ENCODE assay signal across 8 cellular contexts in genomic region chr2:100580474-100581264, GRCh38. TPM values are rescaled to one million over a fixed set of nuclear protein-coding genes. Genes with fewer than 3 reads are reported as not detected.
DNase-seq lines count a peak whose midpoint lies in the region; ATAC-seq, FAIRE-seq and TF ChIP-seq lines count a peak whose summit lies in the region.

No MANE protein-coding gene starts in this region.

- in situ Hi-C loops in HepG2 (cut with HindIII; ENCODE audit: extremely low pct_ligation_motif_present, low pct_unique_long_range_greater_than_20kb) = loop anchor here (25.0 kb wide), 1 partner anchor 582 kb away; the partner anchor contains the start of gene TBC1D8

- H3K27ac ChIP-seq in left ventricle myocardium inferior (replicated peaks) (no peak overlapping the region), HepG2 (ENCODE audit: extremely low read length, insufficient read depth, low read length) (no peak overlapping the region), endodermal cell (ENCODE audit: low read depth, low read length) (no peak overlapping the region)

- no peaks in the 10 kb centered on the region for H4K20me1 ChIP-seq in HepG2 (ENCODE audit: insufficient read depth, low read length)

- ATAC-seq in Right ventricle myocardium superior (ENCODE audit: poor library complexity) (peak; percentile 39), HG03575 (IDR thresholded peaks at IDR 0.05; ENCODE audit: extremely low read depth, insufficient number of reproducible peaks, low FRiP score, unreplicated experiment) (peak; percentile 31), HepG2 (peak; percentile 43)

- H3K4me1 ChIP-seq in left ventricle myocardium inferior (no peaks in the 10 kb centered on the region), HepG2 (ENCODE audit: insufficient read depth, low read length) (no peaks in the 10 kb centered on the region), endodermal cell (ENCODE audit: control insufficient read depth, insufficient read depth, low read length) (no peaks in the 10 kb centered on the region)

- H3K9me3 ChIP-seq in left ventricle myocardium inferior (replicated peaks) (no peaks in the 10 kb centered on the region), HepG2 (ENCODE audit: low read length) (no peaks in the 10 kb centered on the region), endodermal cell (ENCODE audit: control insufficient read depth, low read length) (no peaks in the 10 kb centered on the region)

- H3K9ac ChIP-seq in HepG2 (ENCODE audit: insufficient read depth, low read depth, low read length) (no peak overlapping the region), endodermal cell (ENCODE audit: extremely low read depth, low read length, poor library complexity, severe bottlenecking) (no peak overlapping the region)

- H3K9me3 Mint-ChIP-seq in endodermal cell = no peaks in the 10 kb centered on the region

- 67% methylated on average over 12 of the region's 13 CpGs for WGBS in HepG2 (ENCODE audit: low lambda C conversion rate)
- WGBS in endodermal cell (ENCODE audit: insufficient coverage in 1 of 2, insufficient read length in 1 of 2), 2 experiments = 91 to 99% methylated on average over 9 to 13 of the region's 13 CpGs

- POLR2A ChIA-PET in HepG2 (lab: Yijun Ruan, JAX) = no interaction called here

- TF ChIP-seq EP300 in HepG2 (IDR thresholded peaks at IDR 0.05; ENCODE audit: low read depth in 2 of 2, low read length in 2 of 2) (no peak), HepG2 (CRISPR knock-in tag; IDR thresholded peaks at IDR 0.05; ENCODE audit: borderline replicate concordance) (no peak)

- no peak for FAIRE-seq in HepG2 (lab: Jason Lieb, UNC)

- H3K36me3 ChIP-seq in left ventricle myocardium inferior (peaks cover 16% of the 10 kb centered on the region), HepG2 (replicated peaks in 1 of 2; ENCODE audit: control insufficient read depth in 1 of 2, insufficient read depth in 2 of 2, low read length in 2 of 2) (peaks cover 1 to 4% of the 10 kb centered on the region in 2 experiments; a peak in 2 of 5 replicates), endodermal cell (ENCODE audit: control insufficient read depth, insufficient read depth, low read length) (peaks cover 13% of the 10 kb centered on the region)

- TF ChIP-seq RAD21 in HepG2 (CRISPR knock-in tag; IDR thresholded peaks at IDR 0.05) = no peak

- peaks cover 20% of the 10 kb centered on the region for H3K36me3 Mint-ChIP-seq in endodermal cell (ENCODE audit: low read depth)

- BruUV-seq in HepG2 (replicated peaks; lab: Mats Ljungman, UMichigan) = no TSS peak

- H3K4me2 ChIP-seq in HepG2 (ENCODE audit: low read depth, low read length) = no peak overlapping the region

- H3K4me3 ChIP-seq in left ventricle myocardium inferior = no peak overlapping the region
- no peak overlapping the region for H3K4me3 ChIP-seq in HepG2 (replicated peaks in 1 of 3; ENCODE audit: insufficient read depth in 1 of 3, low read depth in 2 of 3, low read length in 3 of 3)
- no peak overlapping the region for H3K4me3 ChIP-seq in endodermal cell (ENCODE audit: low read length)

- H3K27me3 Mint-ChIP-seq in endodermal cell (ENCODE audit: insufficient read depth) = no peaks in the 10 kb centered on the region

- no peaks in the 10 kb centered on the region for H3K79me2 ChIP-seq in HepG2 (ENCODE audit: insufficient read depth, low read length)

- H3K4me3 Mint-ChIP-seq in endodermal cell = no peak overlapping the region

- intact Hi-C loops in Right ventricle myocardium superior (cut with DNase I) (no loop called here), left ventricle myocardium inferior (cut with micrococcal nuclease) (no loop called here), HepG2 (cut with micrococcal nuclease; ENCODE audit: unreplicated experiment) (no loop called here)

- DNase-seq in Right ventricle myocardium superior (no peak), left ventricle myocardium inferior (no peak), HepG2 (ENCODE audit: low spot score) (no peak), GOT3 (lab: John Stamatoyannopoulos, UW) (no peak), endodermal cell (no peak), kidney glomerular epithelial cell (lab: John Stamatoyannopoulos, UW) (no peak)
- peak; percentile 11 to 20 (median 19) for DNase-seq in activated CD8-positive, alpha-beta memory T cell treated with anti-CD3 and anti-CD28 coated beads for 48 hours (ENCODE audit: low read depth in 2 of 3, low spot score in 2 of 3)

- TF ChIP-seq CTCF in left ventricle myocardium inferior (IDR thresholded peaks at IDR 0.05; ENCODE audit: borderline replicate concordance) (no peak), HepG2 (CRISPR knock-in tag; IDR thresholded peaks at IDR 0.05) (no peak), endodermal cell (conservative IDR thresholded peaks at IDR 0.05) (no peak)

- H3K27me3 ChIP-seq in left ventricle myocardium inferior (ENCODE audit: low read depth) = no peaks in the 10 kb centered on the region
- H3K27me3 ChIP-seq in HepG2 (ENCODE audit: control insufficient read depth in 1 of 2, insufficient read depth in 2 of 2, low read length in 2 of 2) = no peaks in the 10 kb centered on the region
- no peaks in the 10 kb centered on the region for H3K27me3 ChIP-seq in endodermal cell (ENCODE audit: control insufficient read depth, insufficient read depth, low read length, poor library complexity, severe bottlenecking)

- H3K27ac Mint-ChIP-seq in endodermal cell = no peak overlapping the region

- no peak for TF ChIP-seq POLR2A in HepG2 (IDR thresholded peaks at IDR 0.05; ENCODE audit: insufficient read depth in 1 of 2, low read depth in 2 of 2, low read length in 2 of 2)

- CTCF ChIA-PET in HepG2 (lab: Yijun Ruan, JAX; ENCODE audit: low intra/inter-chr PET ratio, low total read pairs) = no interaction called here

- peak overlapping the region; percentile 22 for H2AFZ ChIP-seq in HepG2 (ENCODE audit: low read length)

- H3K4me1 Mint-ChIP-seq in endodermal cell = peaks cover 9% of the 10 kb centered on the region

TF ChIP-seq in HepG2, 621 proteins besides CTCF, POLR2A, EP300 and RAD21:
- no peak for TF ChIP-seq NONO (IDR thresholded peaks at IDR 0.05)
- no peak for TF ChIP-seq NONO (CRISPR knock-in tag; conservative IDR thresholded peaks at IDR 0.05)
- no peak for TF ChIP-seq ZNF496 (CRISPR knock-in tag; IDR thresholded peaks at IDR 0.05; ENCODE audit: insufficient replicate concordance)

RNA-seq across cellular contexts. Expression of gene PDCL3, which starts 17.9 kb away (rescaled TPM):
- total RNA-seq in Right ventricle myocardium superior = 27.9 TPM
- 27.6 TPM for total RNA-seq in left ventricle myocardium inferior
- 24.4 and 36.9 TPM in 2 replicates for total RNA-seq in HepG2 (2016; rRNA removed; fragmentation: Illumina TruSeq; extraction: Trizol)
- total RNA-seq in HepG2 (2016; cell fraction: cytosol; rRNA removed; fragmentation: Illumina TruSeq; extraction: Trizol; ENCODE audit: low read depth) = 7.1 and 7.4 TPM in 2 replicates
- 26.6 and 35.1 TPM in 2 replicates for total RNA-seq in HepG2 (2016; cell fraction: insoluble cytoplasmic fraction; rRNA removed; fragmentation: Illumina TruSeq; extraction: Trizol)
- total RNA-seq in HepG2 (2016; cell fraction: membrane; rRNA removed; fragmentation: Illumina TruSeq; extraction: Trizol) = 9.5 and 9.9 TPM in 2 replicates
- total RNA-seq in HepG2 (2016; cell fraction: nucleus; rRNA removed; fragmentation: Illumina TruSeq; extraction: Trizol) = 13.4 and 14.5 TPM in 2 replicates
- polyA plus RNA-seq in HepG2 (2011; rRNA removed) = 14.4 TPM in 2 replicates
- 9.9 and 15.6 TPM in 2 replicates for polyA plus RNA-seq in HepG2 (2011; cell fraction: cytosol; rRNA removed)
- 2.6 and 4.0 TPM in 2 replicates for polyA plus RNA-seq in HepG2 (2011; cell fraction: nucleus; rRNA removed)
- 22.1 and 23.8 TPM in 2 replicates for polyA plus RNA-seq in HepG2 (2012)
- 11.7 and 12.3 TPM in 2 replicates for polyA plus RNA-seq in HepG2 (2016; cell fraction: cytosol; fragmentation: Illumina TruSeq; extraction: Trizol; ENCODE audit: low read depth)
- polyA plus RNA-seq in HepG2 (2016; cell fraction: insoluble cytoplasmic fraction; fragmentation: Illumina TruSeq; extraction: Trizol; ENCODE audit: low read depth) = 64.8 and 71.4 TPM in 2 replicates
- polyA plus RNA-seq in HepG2 (2016; cell fraction: membrane; fragmentation: Illumina TruSeq; extraction: Trizol; ENCODE audit: low read depth) = 12.5 and 13.1 TPM in 2 replicates
- polyA plus RNA-seq in HepG2 (2016; cell fraction: nucleus; fragmentation: Illumina TruSeq; extraction: Trizol; ENCODE audit: insufficient read depth, low read depth) = 26.6 and 28.1 TPM in 2 replicates
- 5.0 and 7.5 TPM in 2 replicates for polyA minus RNA-seq in HepG2 (2011; rRNA and poly(A)+ RNA removed; ENCODE audit: low replicate concordance)
- 5.8 and 6.1 TPM in 2 replicates for polyA minus RNA-seq in HepG2 (2011; cell fraction: cytosol; rRNA and poly(A)+ RNA removed)
- 7.0 and 10.1 TPM in 2 replicates for polyA minus RNA-seq in HepG2 (2011; cell fraction: nucleus; rRNA and poly(A)+ RNA removed)
- 10 to 100 TPM; 40.3 to 46.1 TPM for total RNA-seq in endodermal cell
- 31.5 TPM for polyA plus RNA-seq in endodermal cell (2013, experiment 1 of 2)
- polyA plus RNA-seq in endodermal cell (2013, experiment 2 of 2) = 32.3 TPM

Comparison
In these comparisons a context has a peak if more than half of its experiments do, and no peak if none do; other contexts are left out.
1. DNase-seq: peak in activated CD8-positive, alpha-beta memory T cell treated with anti-CD3 and anti-CD28 coated beads for 48 hours (3 of 3); none in Right ventricle myocardium superior (single experiment), left ventricle myocardium inferior (single experiment), HepG2 (single experiment), GOT3 (single experiment), endodermal cell (single experiment) and kidney glomerular epithelial cell (single experiment).
2. Peak in every context shown above with its lines, with median percentiles within 50 percentile points of each other: ATAC-seq.